ENCODE assay signal across 1 cellular context in genomic region chr7:138979226-138979979, GRCh38.
A peak's percentile ranks its signal among the peaks of the same experiment; 100 is the strongest.
TF ChIP-seq lines count a peak whose summit lies in the region.

No MANE protein-coding gene starts in this region.

TF ChIP-seq in K562, 482 proteins besides CTCF, POLR2A, EP300 and RAD21 (continued from another document):
- TF ChIP-seq, protein P1, sequence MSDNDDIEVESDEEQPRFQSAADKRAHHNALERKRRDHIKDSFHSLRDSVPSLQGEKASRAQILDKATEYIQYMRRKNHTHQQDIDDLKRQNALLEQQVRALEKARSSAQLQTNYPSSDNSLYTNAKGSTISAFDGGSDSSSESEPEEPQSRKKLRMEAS (CRISPR knock-in tag; IDR thresholded peaks at IDR 0.05), result no peak
- TF ChIP-seq SMARCA5 (IDR thresholded peaks at IDR 0.05) (0 out of 2 replicates have a peak, but pooled peaks have one; percentile 30), TSC22D4 (tag; IDR thresholded peaks at IDR 0.05) (no peak), RCOR1 (IDR thresholded peaks at IDR 0.05; ENCODE audit: borderline replicate concordance in 1 of 2, low read depth in 2 of 2, low read length in 2 of 2) (peak in 1 of 2 experiments; percentile 45; a peak in 1 of 4 replicates), RBM25 (IDR thresholded peaks at IDR 0.05; ENCODE audit: low read depth, low read length, severe bottlenecking) (peak; percentile 80), HIVEP1 (CRISPR knock-in tag; IDR thresholded peaks at IDR 0.05) (no peak), ZNF586 (CRISPR knock-in tag; conservative IDR thresholded peaks at IDR 0.05) (no peak), XRCC5 (IDR thresholded peaks at IDR 0.05; ENCODE audit: low read depth, low read length) (no peak), CBX1 (IDR thresholded peaks at IDR 0.05; ENCODE audit: low read depth) (0 out of 2 replicates have a peak, but pooled peaks have one; percentile 27), KDM1A (IDR thresholded peaks at IDR 0.05) (peak in 1 of 2 experiments; percentile 51; a peak in 1 of 4 replicates), KAT8 (IDR thresholded peaks at IDR 0.05; ENCODE audit: low read depth) (no peak), EP400 (IDR thresholded peaks at IDR 0.05) (no peak), HDAC2 (IDR thresholded peaks at IDR 0.05) (peak; percentile 53; the same call in 1 of the 2 replicates), BCOR (IDR thresholded peaks at IDR 0.05) (peak; percentile 86), VEZF1 (CRISPR knock-in tag; IDR thresholded peaks at IDR 0.05) (no peak), ZBTB49 (CRISPR knock-in tag; IDR thresholded peaks at IDR 0.05; ENCODE audit: borderline replicate concordance) (no peak), RNF2 (IDR thresholded peaks at IDR 0.05) (0 out of 2 replicates have a peak, but pooled peaks have one; percentile 9), ADNP (tag; IDR thresholded peaks at IDR 0.05) (peak; percentile 64; the same call in 1 of the 2 replicates), ZBTB12 (CRISPR knock-in tag; IDR thresholded peaks at IDR 0.05) (no peak)
- TF ChIP-seq, protein P2, sequence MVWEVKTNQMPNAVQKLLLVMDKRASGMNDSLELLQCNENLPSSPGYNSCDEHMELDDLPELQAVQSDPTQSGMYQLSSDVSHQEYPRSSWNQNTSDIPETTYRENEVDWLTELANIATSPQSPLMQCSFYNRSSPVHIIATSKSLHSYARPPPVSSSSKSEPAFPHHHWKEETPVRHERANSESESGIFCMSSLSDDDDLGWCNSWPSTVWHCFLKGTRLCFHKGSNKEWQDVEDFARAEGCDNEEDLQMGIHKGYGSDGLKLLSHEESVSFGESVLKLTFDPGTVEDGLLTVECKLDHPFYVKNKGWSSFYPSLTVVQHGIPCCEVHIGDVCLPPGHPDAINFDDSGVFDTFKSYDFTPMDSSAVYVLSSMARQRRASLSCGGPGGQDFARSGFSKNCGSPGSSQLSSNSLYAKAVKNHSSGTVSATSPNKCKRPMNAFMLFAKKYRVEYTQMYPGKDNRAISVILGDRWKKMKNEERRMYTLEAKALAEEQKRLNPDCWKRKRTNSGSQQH (CRISPR knock-in tag; IDR thresholded peaks at IDR 0.05), result no peak
- TF ChIP-seq, protein P3, sequence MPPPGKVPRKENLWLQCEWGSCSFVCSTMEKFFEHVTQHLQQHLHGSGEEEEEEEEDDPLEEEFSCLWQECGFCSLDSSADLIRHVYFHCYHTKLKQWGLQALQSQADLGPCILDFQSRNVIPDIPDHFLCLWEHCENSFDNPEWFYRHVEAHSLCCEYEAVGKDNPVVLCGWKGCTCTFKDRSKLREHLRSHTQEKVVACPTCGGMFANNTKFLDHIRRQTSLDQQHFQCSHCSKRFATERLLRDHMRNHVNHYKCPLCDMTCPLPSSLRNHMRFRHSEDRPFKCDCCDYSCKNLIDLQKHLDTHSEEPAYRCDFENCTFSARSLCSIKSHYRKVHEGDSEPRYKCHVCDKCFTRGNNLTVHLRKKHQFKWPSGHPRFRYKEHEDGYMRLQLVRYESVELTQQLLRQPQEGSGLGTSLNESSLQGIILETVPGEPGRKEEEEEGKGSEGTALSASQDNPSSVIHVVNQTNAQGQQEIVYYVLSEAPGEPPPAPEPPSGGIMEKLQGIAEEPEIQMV (tag; conservative IDR thresholded peaks at IDR 0.05; ENCODE audit: low read depth), result no peak
- TF ChIP-seq, protein P4, sequence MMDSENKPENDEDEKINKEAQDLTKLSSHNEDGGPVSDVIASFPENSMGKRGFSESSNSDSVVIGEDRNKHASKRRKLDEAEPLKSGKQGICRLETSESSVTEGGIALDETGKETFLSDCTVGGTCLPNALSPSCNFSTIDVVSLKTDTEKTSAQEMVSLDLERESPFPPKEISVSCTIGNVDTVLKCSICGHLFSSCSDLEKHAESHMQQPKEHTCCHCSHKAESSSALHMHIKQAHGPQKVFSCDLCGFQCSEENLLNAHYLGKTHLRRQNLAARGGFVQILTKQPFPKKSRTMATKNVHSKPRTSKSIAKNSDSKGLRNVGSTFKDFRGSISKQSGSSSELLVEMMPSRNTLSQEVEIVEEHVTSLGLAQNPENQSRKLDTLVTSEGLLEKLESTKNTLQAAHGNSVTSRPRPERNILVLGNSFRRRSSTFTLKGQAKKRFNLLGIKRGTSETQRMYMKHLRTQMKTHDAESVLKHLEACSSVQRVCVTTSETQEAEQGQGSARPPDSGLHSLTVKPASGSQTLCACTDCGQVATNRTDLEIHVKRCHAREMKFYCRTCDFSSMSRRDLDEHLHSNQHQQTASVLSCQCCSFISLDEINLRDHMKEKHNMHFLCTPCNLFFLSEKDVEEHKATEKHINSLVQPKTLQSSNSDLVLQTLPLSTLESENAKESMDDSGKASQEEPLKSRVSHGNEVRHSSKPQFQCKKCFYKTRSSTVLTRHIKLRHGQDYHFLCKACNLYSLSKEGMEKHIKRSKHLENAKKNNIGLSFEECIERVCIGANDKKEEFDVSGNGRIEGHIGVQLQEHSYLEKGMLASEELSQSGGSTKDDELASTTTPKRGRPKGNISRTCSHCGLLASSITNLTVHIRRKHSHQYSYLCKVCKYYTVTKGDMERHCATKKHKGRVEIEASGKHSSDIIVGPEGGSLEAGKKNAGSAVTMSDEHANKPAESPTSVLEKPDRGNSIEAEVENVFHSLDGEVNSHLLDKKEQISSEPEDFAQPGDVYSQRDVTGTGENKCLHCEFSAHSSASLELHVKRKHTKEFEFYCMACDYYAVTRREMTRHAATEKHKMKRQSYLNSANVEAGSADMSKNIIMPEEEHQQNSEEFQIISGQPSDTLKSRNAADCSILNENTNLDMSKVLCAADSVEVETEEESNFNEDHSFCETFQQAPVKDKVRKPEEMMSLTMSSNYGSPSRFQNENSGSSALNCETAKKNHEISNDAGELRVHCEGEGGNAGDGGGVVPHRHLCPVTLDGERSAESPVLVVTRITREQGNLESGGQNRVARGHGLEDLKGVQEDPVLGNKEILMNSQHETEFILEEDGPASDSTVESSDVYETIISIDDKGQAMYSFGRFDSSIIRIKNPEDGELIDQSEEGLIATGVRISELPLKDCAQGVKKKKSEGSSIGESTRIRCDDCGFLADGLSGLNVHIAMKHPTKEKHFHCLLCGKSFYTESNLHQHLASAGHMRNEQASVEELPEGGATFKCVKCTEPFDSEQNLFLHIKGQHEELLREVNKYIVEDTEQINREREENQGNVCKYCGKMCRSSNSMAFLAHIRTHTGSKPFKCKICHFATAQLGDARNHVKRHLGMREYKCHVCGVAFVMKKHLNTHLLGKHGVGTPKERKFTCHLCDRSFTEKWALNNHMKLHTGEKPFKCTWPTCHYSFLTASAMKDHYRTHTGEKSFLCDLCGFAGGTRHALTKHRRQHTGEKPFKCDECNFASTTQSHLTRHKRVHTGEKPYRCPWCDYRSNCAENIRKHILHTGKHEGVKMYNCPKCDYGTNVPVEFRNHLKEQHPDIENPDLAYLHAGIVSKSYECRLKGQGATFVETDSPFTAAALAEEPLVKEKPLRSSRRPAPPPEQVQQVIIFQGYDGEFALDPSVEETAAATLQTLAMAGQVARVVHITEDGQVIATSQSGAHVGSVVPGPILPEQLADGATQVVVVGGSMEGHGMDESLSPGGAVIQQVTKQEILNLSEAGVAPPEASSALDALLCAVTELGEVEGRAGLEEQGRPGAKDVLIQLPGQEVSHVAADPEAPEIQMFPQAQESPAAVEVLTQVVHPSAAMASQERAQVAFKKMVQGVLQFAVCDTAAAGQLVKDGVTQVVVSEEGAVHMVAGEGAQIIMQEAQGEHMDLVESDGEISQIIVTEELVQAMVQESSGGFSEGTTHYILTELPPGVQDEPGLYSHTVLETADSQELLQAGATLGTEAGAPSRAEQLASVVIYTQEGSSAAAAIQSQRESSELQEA (IDR thresholded peaks at IDR 0.05; ENCODE audit: low read depth), result no peak
TF ChIP-seq in K562: peak in this region for 9.
